Comparison of ENCODE assay signal across 22 cellular contexts in genomic region chr15:65875458-65875857, GRCh38.
"Had no signal": no experiment of that assay in that cellular context is flagged by ENCODE, and none has a peak within 500 bp of the region (broad histone marks: within the 10 kb centered on the region; RNA-seq: fewer than 3 reads in every experiment).

No MANE protein-coding gene starts in this region.

- H3K4me3 ChIP-seq: ascending aorta, esophagus squamous epithelium, hepatocyte, lung, tibial artery, vagina had no signal

- FAIRE-seq: keratinocyte had no signal

- H3K4me2 ChIP-seq: hepatocyte had no signal

- H3K9me3 Mint-ChIP-seq: activated naive CD4-positive, alpha-beta T cell treated with anti-CD3 and anti-CD28 coated beads, Interleukin-2, amount 10 ng/mL, durations not matched to agents 7 days and 5 days; activated naive CD8-positive, alpha-beta T cell treated with anti-CD3 and anti-CD28 coated beads, Interleukin-2, amount 50 U/mL, for 24 hours; activated T-helper 2 cell treated with anti-CD3 and anti-CD28 coated beads, Interferon-gamma antibody, Interleukin-2, Interleukin-4, amounts not matched to agents 10 μg/mL and 5 μg/mL and 100 μg/mL, durations not matched to agents 14 hours and 24 hours and 36 hours; natural killer cell treated with Interleukin-12 subunit alpha and Interleukin-12 subunit beta and Interleukin-15 and Interleukin-18, amount 100 ng/mL, for 72 hours had no signal

- ATAC-seq: activated naive CD8-positive, alpha-beta T cell treated with anti-CD3 and anti-CD28 coated beads, Interleukin-2, amount 50 U/mL, for 24 hours; natural killer cell treated with Interleukin-12 subunit alpha and Interleukin-12 subunit beta and Interleukin-15 and Interleukin-18, amount 100 ng/mL, for 72 hours had no signal

- H3K4me3 Mint-ChIP-seq: activated naive CD4-positive, alpha-beta T cell treated with anti-CD3 and anti-CD28 coated beads, Interleukin-2, amount 10 ng/mL, durations not matched to agents 7 days and 5 days; activated naive CD8-positive, alpha-beta T cell treated with anti-CD3 and anti-CD28 coated beads, Interleukin-2, amount 50 U/mL, for 24 hours; natural killer cell treated with Interleukin-12 subunit alpha and Interleukin-12 subunit beta and Interleukin-15 and Interleukin-18, amount 100 ng/mL, for 72 hours had no signal

- H3K27ac ChIP-seq: ascending aorta, esophagus squamous epithelium, hepatocyte, neutrophil, parathyroid adenoma, tibial artery, vagina had no signal

- H3K27me3 Mint-ChIP-seq: activated naive CD4-positive, alpha-beta T cell treated with anti-CD3 and anti-CD28 coated beads, Interleukin-2, amount 10 ng/mL, durations not matched to agents 7 days and 5 days; activated naive CD8-positive, alpha-beta T cell treated with anti-CD3 and anti-CD28 coated beads, Interleukin-2, amount 50 U/mL, for 24 hours; natural killer cell treated with Interleukin-12 subunit alpha and Interleukin-12 subunit beta and Interleukin-15 and Interleukin-18, amount 100 ng/mL, for 72 hours had no signal

- H3K9me3 ChIP-seq: ascending aorta, esophagus squamous epithelium, neutrophil, tibial artery, vagina had no signal

- H3K27me3 ChIP-seq: ascending aorta, esophagus squamous epithelium, hepatocyte, neutrophil, tibial artery, vagina had no signal

- H3K27ac Mint-ChIP-seq: activated naive CD4-positive, alpha-beta T cell treated with anti-CD3 and anti-CD28 coated beads, Interleukin-2, amount 10 ng/mL, durations not matched to agents 7 days and 5 days; activated naive CD8-positive, alpha-beta T cell treated with anti-CD3 and anti-CD28 coated beads, Interleukin-2, amount 50 U/mL, for 24 hours; activated T-helper 2 cell treated with anti-CD3 and anti-CD28 coated beads, Interferon-gamma antibody, Interleukin-2, Interleukin-4, amounts not matched to agents 10 μg/mL and 5 μg/mL and 100 μg/mL, durations not matched to agents 14 hours and 24 hours and 36 hours had no signal

- DNase-seq: activated CD4-positive, alpha-beta T cell treated with anti-CD3 and anti-CD28 coated beads, Interleukin-2, amount 50 U/mL, for 1 hour; activated naive CD4-positive, alpha-beta T cell treated with anti-CD3 and anti-CD28 coated beads, Interleukin-2, amount 10 ng/mL, durations not matched to agents 7 days and 5 days; activated naive CD8-positive, alpha-beta T cell treated with anti-CD3 and anti-CD28 coated beads, Interleukin-2, amount 50 U/mL, for 24 hours; dermis blood vessel endothelial cell; effector memory CD4-positive, alpha-beta T cell; esophagus squamous epithelium; stimulated activated CD4-positive, alpha-beta T cell treated with anti-CD3 and anti-CD28 coated beads, Interleukin-12 subunit alpha, Interleukin-12 subunit beta, amount 100 ng/mL, for 4 hours; stimulated activated CD4-positive, alpha-beta T cell treated with anti-CD3 and anti-CD28 coated beads, Interleukin-1b, Interleukin-23, amount 100 ng/mL, for 48 hours; stimulated activated CD8-positive, alpha-beta memory T cell treated with anti-CD3 and anti-CD28 coated beads, Interleukin-4, amount 100 ng/mL, for 48 hours; stimulated activated naive CD4-positive, alpha-beta T cell; substantia nigra; T1000; tibial artery had no signal
